ENCODE assay signal across 15 cellular contexts in the genomic region with DNA sequence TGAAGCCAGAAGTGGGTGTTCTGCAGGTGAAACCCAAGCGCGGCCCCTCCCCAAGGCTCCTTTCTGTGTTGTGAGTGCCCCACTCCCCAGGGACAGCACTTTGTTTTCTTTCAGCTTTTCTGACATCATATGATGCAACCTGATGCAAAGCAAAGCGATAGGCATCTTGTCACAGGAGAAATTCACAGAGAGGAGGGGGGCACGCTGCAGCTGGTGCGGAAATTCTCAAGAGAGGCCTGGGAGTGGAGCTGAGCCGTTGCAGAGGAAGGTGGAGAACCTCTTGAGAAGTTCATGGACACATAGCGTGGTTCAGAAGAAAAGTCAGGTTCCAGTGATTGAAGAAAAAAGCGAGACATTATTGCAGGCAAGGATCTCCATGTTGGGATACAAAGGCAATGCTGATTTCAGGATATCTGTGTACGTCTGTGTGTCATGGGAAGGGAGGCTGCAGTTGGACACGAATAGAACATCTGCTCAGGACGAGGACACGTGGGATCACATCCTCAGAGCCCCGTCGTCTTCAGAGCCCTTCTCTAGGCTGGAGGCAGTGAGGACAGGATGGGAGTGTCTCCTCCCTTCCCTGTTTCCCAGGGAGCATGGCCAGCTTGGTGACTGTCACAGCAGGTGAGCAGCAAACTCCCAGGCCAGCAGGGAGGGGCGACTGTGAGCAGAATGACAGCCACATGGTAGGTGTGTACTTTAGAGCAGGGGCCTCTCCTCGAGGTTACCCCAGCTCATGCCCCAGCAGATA.
DNase-seq lines count a peak whose midpoint lies in the region; ATAC-seq and TF ChIP-seq lines count a peak whose summit lies in the region.
"Had no signal": no experiment of that assay in that cellular context is flagged by ENCODE, and none has a peak within 500 bp of the region (broad histone marks: within the 10 kb centered on the region; RNA-seq: fewer than 3 reads in every experiment).

No MANE protein-coding gene starts in this region.

- H3K4me3 Mint-ChIP-seq in Caco-2 (ENCODE audit: unreplicated experiment): no peak overlapping the region
- peak overlapping the region; percentile 63 for H3K4me3 Mint-ChIP-seq in glutamatergic neuron (ENCODE audit: unreplicated experiment)
- H3K4me3 Mint-ChIP-seq in endothelial cell (ENCODE audit: unreplicated experiment): no peak overlapping the region
- H3K4me3 Mint-ChIP-seq: B cell; endodermal cell; T-helper 2 cell treated with Interferon-gamma antibody and Interleukin-4, amounts not matched to agents 5 μg/mL and 100 μg/mL, for 36 hours had no signal

- peaks cover 13% of the 10 kb centered on the region for H3K9me3 Mint-ChIP-seq in Caco-2 (ENCODE audit: unreplicated experiment)
- peaks cover 16% of the 10 kb centered on the region for H3K9me3 Mint-ChIP-seq in glutamatergic neuron (ENCODE audit: unreplicated experiment)
- H3K9me3 Mint-ChIP-seq in endothelial cell (ENCODE audit: unreplicated experiment): peaks cover 11% of the 10 kb centered on the region
- H3K9me3 Mint-ChIP-seq: T-helper 2 cell treated with Interferon-gamma antibody and Interleukin-4, amounts not matched to agents 5 μg/mL and 100 μg/mL, for 36 hours had no signal

- CTCF ChIA-PET in Caco-2 (lab: Charles Lee): no interaction called here

- no peak for ATAC-seq in GM21529 (IDR thresholded peaks at IDR 0.05; ENCODE audit: unreplicated experiment)

- H3K27ac Mint-ChIP-seq in Caco-2 (ENCODE audit: unreplicated experiment): peak overlapping the region; percentile 75
- H3K27ac Mint-ChIP-seq in glutamatergic neuron (ENCODE audit: unreplicated experiment): peak overlapping the region; percentile 93
- no peak overlapping the region for H3K27ac Mint-ChIP-seq in endothelial cell (ENCODE audit: unreplicated experiment)
- H3K27ac Mint-ChIP-seq: B cell; endodermal cell; T-helper 2 cell treated with Interferon-gamma antibody and Interleukin-4, amounts not matched to agents 5 μg/mL and 100 μg/mL, for 36 hours had no signal

- peaks cover 6% of the 10 kb centered on the region; the same call in 1 of the 2 replicates for H3K4me1 ChIP-seq in Caco-2

- no peaks in the 10 kb centered on the region for H3K9me3 ChIP-seq in Caco-2

- no peak overlapping the region for H3K4me3 ChIP-seq in Caco-2 (ENCODE audit: low read depth, low read length)
- H3K4me3 ChIP-seq: PC-9 had no signal

- DNase-seq in Caco-2 (no peak), NCI-H1092 treated with DMSO at 0.1 percent for 48 hours (lab: John Stamatoyannopoulos, UW) (peak; percentile 69), NCI-H526 treated with DMSO at 0.1 percent for 48 hours (lab: John Stamatoyannopoulos, UW) (peak; percentile 98), glutamatergic neuron (peak; percentile 57), mucosa of gallbladder (ENCODE audit: low spot score) (no peak), endothelial cell (ENCODE audit: low spot score) (no peak), T-helper 2 cell (no peak)
- DNase-seq: activated effector memory CD4-positive, alpha-beta T cell treated with anti-CD3 and anti-CD28 coated beads, Interleukin-2, amount 50 U/mL, for 16 hours; endodermal cell; NCI-H1694 treated with DMSO at 0.1 percent for 48 hours; PC-9; substantia nigra had no signal

- H3K4me1 Mint-ChIP-seq in Caco-2 (ENCODE audit: low read depth, unreplicated experiment): peaks cover 13% of the 10 kb centered on the region
- H3K4me1 Mint-ChIP-seq in glutamatergic neuron (ENCODE audit: low read depth, unreplicated experiment): peaks cover 19% of the 10 kb centered on the region
- H3K4me1 Mint-ChIP-seq in endothelial cell (ENCODE audit: unreplicated experiment): peaks cover 20% of the 10 kb centered on the region

- intact Hi-C loops in Caco-2 (cut with micrococcal nuclease; ENCODE audit: unreplicated experiment): no loop called here

- no peaks in the 10 kb centered on the region for H3K27me3 Mint-ChIP-seq in Caco-2 (ENCODE audit: insufficient read depth, unreplicated experiment)
- H3K27me3 Mint-ChIP-seq in glutamatergic neuron (ENCODE audit: unreplicated experiment): no peaks in the 10 kb centered on the region
- H3K27me3 Mint-ChIP-seq in endothelial cell (ENCODE audit: unreplicated experiment): peaks cover 1% of the 10 kb centered on the region

- no peak for TF ChIP-seq CTCF in Caco-2 (IDR thresholded peaks at IDR 0.05; ENCODE audit: insufficient read depth in 1 of 2, low read depth in 1 of 2, low read length in 1 of 2, severe bottlenecking in 1 of 2, unreplicated experiment in 1 of 2)
- TF ChIP-seq CTCF in glutamatergic neuron (IDR thresholded peaks at IDR 0.05; ENCODE audit: partially characterized antibody, unreplicated experiment): no peak
- no peak for TF ChIP-seq CTCF in endothelial cell (IDR thresholded peaks at IDR 0.05; ENCODE audit: unreplicated experiment)

- no peaks in the 10 kb centered on the region for H3K36me3 ChIP-seq in Caco-2 (ENCODE audit: control insufficient read depth, insufficient read depth, low read length)

- H3K27me3 ChIP-seq in Caco-2 (replicated peaks; ENCODE audit: control insufficient read depth, insufficient read depth, low read length): no peaks in the 10 kb centered on the region

- BruUV-seq in Caco-2 (replicated peaks; lab: Mats Ljungman, UMichigan): no TSS peak

- POLR2A ChIA-PET in Caco-2 (lab: Charles Lee): no interaction called here

- H3K36me3 Mint-ChIP-seq in Caco-2 (ENCODE audit: insufficient read depth, unreplicated experiment) (peaks cover 6% of the 10 kb centered on the region), glutamatergic neuron (ENCODE audit: unreplicated experiment) (peaks cover 16% of the 10 kb centered on the region), endothelial cell (ENCODE audit: low read depth, unreplicated experiment) (peaks cover 11% of the 10 kb centered on the region)

Comparison
In these comparisons a context has a peak if more than half of its experiments do, and no peak if none do; other contexts are left out.
1. DNase-seq: peak in NCI-H1092 treated with DMSO at 0.1 percent for 48 hours (single experiment), NCI-H526 treated with DMSO at 0.1 percent for 48 hours (single experiment) and glutamatergic neuron (single experiment); none in Caco-2 (0 of 2), mucosa of gallbladder (single experiment), endothelial cell (single experiment) and T-helper 2 cell (0 of 5).